1 cellular context compared by ENCODE assay signal in the genomic region with DNA sequence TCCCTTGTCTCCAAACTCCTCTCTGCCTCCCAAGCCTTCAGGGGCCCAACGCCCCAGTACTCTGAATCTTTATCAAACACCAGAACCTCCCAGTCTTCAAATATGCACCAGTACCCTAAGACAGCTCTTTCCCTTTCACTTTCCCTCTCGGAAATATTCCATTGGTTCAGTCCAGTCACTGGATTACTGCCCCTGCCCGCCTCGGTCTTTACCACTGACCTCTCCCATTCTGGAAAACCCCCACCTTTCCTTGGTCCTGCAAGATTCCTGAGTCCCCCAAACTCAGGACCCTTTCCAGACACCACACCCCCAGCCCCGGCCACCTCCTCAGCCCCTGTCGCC.
TF ChIP-seq lines count a peak whose summit lies in the region.

No MANE protein-coding gene starts in this region.

TF ChIP-seq in IMR-90, 13 proteins besides CTCF, POLR2A, EP300 and RAD21:
- TF ChIP-seq FOS (IDR thresholded peaks at IDR 0.05; ENCODE audit: low read depth, low read length), result no peak
- TF ChIP-seq NFE2L2 (IDR thresholded peaks at IDR 0.05; ENCODE audit: low read depth, low read length), result no peak
- no peak for TF ChIP-seq RCOR1 (IDR thresholded peaks at IDR 0.05; ENCODE audit: insufficient replicate concordance, low read length)
- no peak for TF ChIP-seq CHD1 (IDR thresholded peaks at IDR 0.05; ENCODE audit: low read depth, low read length)
- TF ChIP-seq MAZ (IDR thresholded peaks at IDR 0.05; ENCODE audit: borderline replicate concordance, low read depth, low read length), result no peak
- TF ChIP-seq RFX5 (IDR thresholded peaks at IDR 0.05; ENCODE audit: low read depth, low read length), result no peak
- TF ChIP-seq CEBPB (IDR thresholded peaks at IDR 0.05; ENCODE audit: low read depth, low read length), result no peak
- no peak for TF ChIP-seq SMC3 (IDR thresholded peaks at IDR 0.05; ENCODE audit: low read depth, low read length)
- no peak for TF ChIP-seq MAFK (IDR thresholded peaks at IDR 0.05; ENCODE audit: low read depth, low read length)
- no peak for TF ChIP-seq BHLHE40 (IDR thresholded peaks at IDR 0.05; ENCODE audit: low read depth, low read length)
- TF ChIP-seq, protein P1, sequence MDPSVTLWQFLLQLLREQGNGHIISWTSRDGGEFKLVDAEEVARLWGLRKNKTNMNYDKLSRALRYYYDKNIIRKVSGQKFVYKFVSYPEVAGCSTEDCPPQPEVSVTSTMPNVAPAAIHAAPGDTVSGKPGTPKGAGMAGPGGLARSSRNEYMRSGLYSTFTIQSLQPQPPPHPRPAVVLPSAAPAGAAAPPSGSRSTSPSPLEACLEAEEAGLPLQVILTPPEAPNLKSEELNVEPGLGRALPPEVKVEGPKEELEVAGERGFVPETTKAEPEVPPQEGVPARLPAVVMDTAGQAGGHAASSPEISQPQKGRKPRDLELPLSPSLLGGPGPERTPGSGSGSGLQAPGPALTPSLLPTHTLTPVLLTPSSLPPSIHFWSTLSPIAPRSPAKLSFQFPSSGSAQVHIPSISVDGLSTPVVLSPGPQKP (IDR thresholded peaks at IDR 0.05; ENCODE audit: borderline replicate concordance, low read depth, low read length), result no peak
- TF ChIP-seq USF2 (IDR thresholded peaks at IDR 0.05; ENCODE audit: low read depth, low read length), result no peak
- no peak for TF ChIP-seq MXI1 (IDR thresholded peaks at IDR 0.05; ENCODE audit: borderline replicate concordance, low read depth, low read length)
